ENCODE assay signal across 11 cellular contexts in the genomic region with DNA sequence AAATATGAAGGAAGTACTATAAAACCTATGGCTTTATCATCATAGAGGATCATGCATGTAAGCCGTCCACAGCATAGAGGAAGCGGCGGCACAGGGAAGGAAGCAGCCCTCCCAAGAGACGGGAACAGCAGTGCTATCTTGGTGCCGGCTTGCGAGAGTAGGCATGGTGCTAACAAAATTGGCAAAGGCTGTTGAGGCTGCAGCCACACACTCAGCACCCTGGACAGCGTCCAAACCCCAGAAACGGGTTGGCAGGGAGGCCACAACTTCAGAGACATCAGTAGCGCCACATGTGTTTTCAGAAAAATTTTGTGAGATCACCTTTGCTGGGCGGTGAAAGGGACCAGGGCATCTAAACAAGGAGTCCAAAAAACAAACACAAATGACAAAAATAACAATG. TPM values are rescaled to one million over a fixed set of nuclear protein-coding genes. Genes with fewer than 3 reads are reported as not detected.
DNase-seq lines count a peak whose midpoint lies in the region; ATAC-seq and TF ChIP-seq lines count a peak whose summit lies in the region.
"Had no signal": no experiment of that assay in that cellular context is flagged by ENCODE, and none has a peak within 500 bp of the region (broad histone marks: within the 10 kb centered on the region; RNA-seq: fewer than 3 reads in every experiment).

No MANE protein-coding gene starts in this region.

- no peaks in the 10 kb centered on the region for H3K27me3 Mint-ChIP-seq in WTC11 (ENCODE audit: low read depth)
- H3K27me3 Mint-ChIP-seq in natural killer cell treated with Interleukin-12 subunit alpha and Interleukin-12 subunit beta and Interleukin-15 and Interleukin-18, amount 100 ng/mL, for 72 hours: no peaks in the 10 kb centered on the region

- no peak overlapping the region for H3K4me3 ChIP-seq in iPS DF 6.9 (ENCODE audit: low read length)
- H3K4me3 ChIP-seq: lower lobe of right lung had no signal

- H3K4me1 ChIP-seq in iPS DF 6.9 (ENCODE audit: control insufficient read depth, insufficient read depth, low read length): no peaks in the 10 kb centered on the region
- H3K4me1 ChIP-seq: Caco-2, lower lobe of right lung had no signal

- ATAC-seq in HG02759 (IDR thresholded peaks at IDR 0.05; ENCODE audit: unreplicated experiment) (peak; percentile 60), WTC11 (peak; percentile 82), HG02981 (IDR thresholded peaks at IDR 0.05; ENCODE audit: unreplicated experiment) (no peak), omental fat pad (ENCODE audit: low FRiP score) (no peak)
- ATAC-seq in natural killer cell treated with Interleukin-12 subunit alpha and Interleukin-12 subunit beta and Interleukin-15 and Interleukin-18, amount 100 ng/mL, for 72 hours: no peak
- ATAC-seq: activated T-cell treated with anti-CD3 and anti-CD28 coated beads, Interleukin-2, amount 50 U/mL, for 4 hours; lower lobe of right lung had no signal

- TF ChIP-seq CTCF in WTC11 (IDR thresholded peaks at IDR 0.05) (no peak), omental fat pad (IDR thresholded peaks at IDR 0.05) (no peak)

- no peak overlapping the region for H3K27ac Mint-ChIP-seq in WTC11
- H3K27ac Mint-ChIP-seq in natural killer cell treated with Interleukin-12 subunit alpha and Interleukin-12 subunit beta and Interleukin-15 and Interleukin-18, amount 100 ng/mL, for 72 hours: no peak overlapping the region

- H3K4me1 Mint-ChIP-seq in WTC11: no peaks in the 10 kb centered on the region
- no peaks in the 10 kb centered on the region for H3K4me1 Mint-ChIP-seq in natural killer cell treated with Interleukin-12 subunit alpha and Interleukin-12 subunit beta and Interleukin-15 and Interleukin-18, amount 100 ng/mL, for 72 hours (ENCODE audit: low read depth in 2 of 2)

- no peaks in the 10 kb centered on the region for H3K27me3 ChIP-seq in iPS DF 6.9 (ENCODE audit: control insufficient read depth, insufficient read depth, low read length)

- peaks cover 2% of the 10 kb centered on the region; the same call in 1 of the 2 replicates for H3K36me3 Mint-ChIP-seq in WTC11
- peaks cover 6% of the 10 kb centered on the region for H3K36me3 Mint-ChIP-seq in natural killer cell treated with Interleukin-12 subunit alpha and Interleukin-12 subunit beta and Interleukin-15 and Interleukin-18, amount 100 ng/mL, for 72 hours

- no CpG with 5 or more reads among the region's 10 CpGs for WGBS in iPS DF 6.9 (ENCODE audit: insufficient coverage, insufficient read length)

- no peak overlapping the region for H3K4me3 Mint-ChIP-seq in WTC11
- H3K4me3 Mint-ChIP-seq in natural killer cell treated with Interleukin-12 subunit alpha and Interleukin-12 subunit beta and Interleukin-15 and Interleukin-18, amount 100 ng/mL, for 72 hours: no peak overlapping the region
- H3K4me3 Mint-ChIP-seq: activated T-cell treated with anti-CD3 and anti-CD28 coated beads, Interleukin-2, amount 50 U/mL, for 4 hours had no signal

- no peaks in the 10 kb centered on the region for H3K9me3 Mint-ChIP-seq in WTC11
- H3K9me3 Mint-ChIP-seq in natural killer cell treated with Interleukin-12 subunit alpha and Interleukin-12 subunit beta and Interleukin-15 and Interleukin-18, amount 100 ng/mL, for 72 hours: peaks cover 14% of the 10 kb centered on the region

- H3K27ac ChIP-seq in iPS DF 6.9 (ENCODE audit: low read length): no peak overlapping the region
- H3K27ac ChIP-seq: lower lobe of right lung had no signal

- CTCF ChIA-PET in WTC11 (lab: Charles Lee): no interaction called here

- H3K9me3 ChIP-seq in iPS DF 6.9 (ENCODE audit: control insufficient read depth, insufficient read depth, low read length): no peaks in the 10 kb centered on the region
- H3K9me3 ChIP-seq: Caco-2, lower lobe of right lung had no signal

- H3K36me3 ChIP-seq in iPS DF 6.9 (ENCODE audit: control insufficient read depth, insufficient read depth, low read length): no peaks in the 10 kb centered on the region
- H3K36me3 ChIP-seq: lower lobe of right lung had no signal

- POLR2A ChIA-PET in WTC11 (lab: Charles Lee): no interaction called here

- DNase-seq in AG08396 (ENCODE audit: low spot score) (peak; percentile 26), WTC11 (ENCODE audit: low spot score) (peak; percentile 66), iPS DF 6.9 (ENCODE audit: low read depth, low spot score) (peak; percentile 31), omental fat pad (ENCODE audit: low spot score) (no peak)
- DNase-seq in natural killer cell treated with Interleukin-12 subunit alpha and Interleukin-12 subunit beta and Interleukin-15 and Interleukin-18, amount 100 ng/mL, for 72 hours (ENCODE audit: low spot score): no peak
- DNase-seq in activated effector memory CD4-positive, alpha-beta T cell treated with Interleukin-2 at 50 U/mL for 16 hours: no peak
- DNase-seq: activated T-cell treated with anti-CD3 and anti-CD28 coated beads, Interleukin-2, amount 50 U/mL, for 4 hours; lower lobe of right lung had no signal

TF ChIP-seq in WTC11, 78 proteins besides CTCF, POLR2A, EP300 and RAD21 (continues in another document):
- no peak for TF ChIP-seq SOX15 (CRISPR knock-in tag; IDR thresholded peaks at IDR 0.05)
- no peak for TF ChIP-seq ZNF138 (CRISPR knock-in tag; conservative IDR thresholded peaks at IDR 0.05)
- TF ChIP-seq NR3C1 (CRISPR knock-in tag; conservative IDR thresholded peaks at IDR 0.05; ENCODE audit: low read depth): no peak
- no peak for TF ChIP-seq ELF4 (CRISPR knock-in tag; IDR thresholded peaks at IDR 0.05; ENCODE audit: low read depth)
- TF ChIP-seq, protein P1, sequence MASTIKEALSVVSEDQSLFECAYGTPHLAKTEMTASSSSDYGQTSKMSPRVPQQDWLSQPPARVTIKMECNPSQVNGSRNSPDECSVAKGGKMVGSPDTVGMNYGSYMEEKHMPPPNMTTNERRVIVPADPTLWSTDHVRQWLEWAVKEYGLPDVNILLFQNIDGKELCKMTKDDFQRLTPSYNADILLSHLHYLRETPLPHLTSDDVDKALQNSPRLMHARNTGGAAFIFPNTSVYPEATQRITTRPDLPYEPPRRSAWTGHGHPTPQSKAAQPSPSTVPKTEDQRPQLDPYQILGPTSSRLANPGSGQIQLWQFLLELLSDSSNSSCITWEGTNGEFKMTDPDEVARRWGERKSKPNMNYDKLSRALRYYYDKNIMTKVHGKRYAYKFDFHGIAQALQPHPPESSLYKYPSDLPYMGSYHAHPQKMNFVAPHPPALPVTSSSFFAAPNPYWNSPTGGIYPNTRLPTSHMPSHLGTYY (CRISPR knock-in tag; IDR thresholded peaks at IDR 0.05): no peak
- TF ChIP-seq CREM (CRISPR knock-in tag; IDR thresholded peaks at IDR 0.05): no peak
- TF ChIP-seq TEAD1 (CRISPR knock-in tag; IDR thresholded peaks at IDR 0.05): 0 out of 2 replicates have a peak, but pooled peaks have one; percentile 47
- TF ChIP-seq, protein P2, sequence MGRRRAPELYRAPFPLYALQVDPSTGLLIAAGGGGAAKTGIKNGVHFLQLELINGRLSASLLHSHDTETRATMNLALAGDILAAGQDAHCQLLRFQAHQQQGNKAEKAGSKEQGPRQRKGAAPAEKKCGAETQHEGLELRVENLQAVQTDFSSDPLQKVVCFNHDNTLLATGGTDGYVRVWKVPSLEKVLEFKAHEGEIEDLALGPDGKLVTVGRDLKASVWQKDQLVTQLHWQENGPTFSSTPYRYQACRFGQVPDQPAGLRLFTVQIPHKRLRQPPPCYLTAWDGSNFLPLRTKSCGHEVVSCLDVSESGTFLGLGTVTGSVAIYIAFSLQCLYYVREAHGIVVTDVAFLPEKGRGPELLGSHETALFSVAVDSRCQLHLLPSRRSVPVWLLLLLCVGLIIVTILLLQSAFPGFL (CRISPR knock-in tag; IDR thresholded peaks at IDR 0.05; ENCODE audit: borderline replicate concordance): no peak
- TF ChIP-seq, protein P3, sequence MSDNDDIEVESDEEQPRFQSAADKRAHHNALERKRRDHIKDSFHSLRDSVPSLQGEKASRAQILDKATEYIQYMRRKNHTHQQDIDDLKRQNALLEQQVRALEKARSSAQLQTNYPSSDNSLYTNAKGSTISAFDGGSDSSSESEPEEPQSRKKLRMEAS (CRISPR knock-in tag; IDR thresholded peaks at IDR 0.05): peak; percentile 35; the same call in 1 of the 2 replicates
- no peak for TF ChIP-seq JAZF1 (CRISPR knock-in tag; IDR thresholded peaks at IDR 0.05)
- TF ChIP-seq, protein P4, sequence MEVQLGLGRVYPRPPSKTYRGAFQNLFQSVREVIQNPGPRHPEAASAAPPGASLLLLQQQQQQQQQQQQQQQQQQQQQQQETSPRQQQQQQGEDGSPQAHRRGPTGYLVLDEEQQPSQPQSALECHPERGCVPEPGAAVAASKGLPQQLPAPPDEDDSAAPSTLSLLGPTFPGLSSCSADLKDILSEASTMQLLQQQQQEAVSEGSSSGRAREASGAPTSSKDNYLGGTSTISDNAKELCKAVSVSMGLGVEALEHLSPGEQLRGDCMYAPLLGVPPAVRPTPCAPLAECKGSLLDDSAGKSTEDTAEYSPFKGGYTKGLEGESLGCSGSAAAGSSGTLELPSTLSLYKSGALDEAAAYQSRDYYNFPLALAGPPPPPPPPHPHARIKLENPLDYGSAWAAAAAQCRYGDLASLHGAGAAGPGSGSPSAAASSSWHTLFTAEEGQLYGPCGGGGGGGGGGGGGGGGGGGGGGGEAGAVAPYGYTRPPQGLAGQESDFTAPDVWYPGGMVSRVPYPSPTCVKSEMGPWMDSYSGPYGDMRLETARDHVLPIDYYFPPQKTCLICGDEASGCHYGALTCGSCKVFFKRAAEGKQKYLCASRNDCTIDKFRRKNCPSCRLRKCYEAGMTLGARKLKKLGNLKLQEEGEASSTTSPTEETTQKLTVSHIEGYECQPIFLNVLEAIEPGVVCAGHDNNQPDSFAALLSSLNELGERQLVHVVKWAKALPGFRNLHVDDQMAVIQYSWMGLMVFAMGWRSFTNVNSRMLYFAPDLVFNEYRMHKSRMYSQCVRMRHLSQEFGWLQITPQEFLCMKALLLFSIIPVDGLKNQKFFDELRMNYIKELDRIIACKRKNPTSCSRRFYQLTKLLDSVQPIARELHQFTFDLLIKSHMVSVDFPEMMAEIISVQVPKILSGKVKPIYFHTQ (CRISPR knock-in tag; IDR thresholded peaks at IDR 0.05): no peak
- TF ChIP-seq ZNF396 (CRISPR knock-in tag; IDR thresholded peaks at IDR 0.05; ENCODE audit: borderline replicate concordance): no peak
- TF ChIP-seq OVOL2 (CRISPR knock-in tag; IDR thresholded peaks at IDR 0.05; ENCODE audit: borderline replicate concordance): no peak
- TF ChIP-seq SMAD3 (CRISPR knock-in tag; IDR thresholded peaks at IDR 0.05; ENCODE audit: borderline replicate concordance): no peak
- TF ChIP-seq ZNF671 (CRISPR knock-in tag; IDR thresholded peaks at IDR 0.05): no peak
- no peak for TF ChIP-seq NFATC4 (CRISPR knock-in tag; IDR thresholded peaks at IDR 0.05)
- TF ChIP-seq KAT7 (CRISPR knock-in tag; IDR thresholded peaks at IDR 0.05; ENCODE audit: borderline replicate concordance): no peak
- peak; percentile 53; the same call in 1 of the 2 replicates for TF ChIP-seq FOXP1 (CRISPR knock-in tag; IDR thresholded peaks at IDR 0.05; ENCODE audit: borderline replicate concordance)
- peak; percentile 54; the same call in 1 of the 2 replicates for TF ChIP-seq ETV6 (CRISPR knock-in tag; IDR thresholded peaks at IDR 0.05)

RNA-seq across cellular contexts. Expression of a gene that starts 37.7 kb away (rescaled TPM):
- total RNA-seq in WTC11 (2021) (30.0 to 34.7 TPM (median 33.1 TPM) in 3 replicates), omental fat pad (1 to 10 TPM in 2 of 4 donors, under 1 TPM in 2; 0.48 to 7.1 (median 0.92) TPM)
- not detected for total RNA-seq in natural killer cell treated with Interleukin-12 subunit alpha and Interleukin-12 subunit beta and Interleukin-15 and Interleukin-18, amount 100 ng/mL, for 72 hours
- total RNA-seq: Caco-2, lower lobe of right lung had no signal

Comparison
In these comparisons a context has a peak if more than half of its experiments do, and no peak if none do; other contexts are left out.
1. DNase-seq: peak in AG08396 (single experiment), WTC11 (single experiment) and iPS DF 6.9 (single experiment); none in natural killer cell treated with Interleukin-12 subunit alpha and Interleukin-12 subunit beta and Interleukin-15 and Interleukin-18, amount 100 ng/mL, for 72 hours (single experiment), activated effector memory CD4-positive, alpha-beta T cell treated with Interleukin-2 at 50 U/mL for 16 hours (single experiment) and omental fat pad (single experiment).
2. ATAC-seq: peak in HG02759 (single experiment) and WTC11 (single experiment); none in HG02981 (single experiment), natural killer cell treated with Interleukin-12 subunit alpha and Interleukin-12 subunit beta and Interleukin-15 and Interleukin-18, amount 100 ng/mL, for 72 hours (0 of 2) and omental fat pad (single experiment).